ENCODE assay signal across 8 cellular contexts in genomic region chr17:81400939-81401726, GRCh38. TPM values are rescaled to one million over a fixed set of nuclear protein-coding genes. Genes with fewer than 3 reads are reported as not detected.
DNase-seq lines count a peak whose midpoint lies in the region; ATAC-seq and TF ChIP-seq lines count a peak whose summit lies in the region.

No MANE protein-coding gene starts in this region.

- H3K4me1 ChIP-seq in left ventricle myocardium inferior: peaks cover 91% of the 10 kb centered on the region
- H3K4me1 ChIP-seq in vagina: peaks cover 71% of the 10 kb centered on the region

- peaks cover 8 to 11% of the 10 kb centered on the region in 2 donors for H3K4me1 Mint-ChIP-seq in effector memory CD8-positive, alpha-beta T cell (ENCODE audit: low read depth in 2 of 2)
- H3K4me1 Mint-ChIP-seq in naive B cell: peaks cover 20 to 31% (median 23%) of the 10 kb centered on the region in 3 donors
- H3K4me1 Mint-ChIP-seq in activated CD4-positive, alpha-beta T cell treated with anti-CD3 and anti-CD28 coated beads, Interleukin-2, amount 10 ng/mL, durations not matched to agents 7 days and 5 days: peaks cover 11% of the 10 kb centered on the region

- no peak for ATAC-seq in left cardiac atrium
- ATAC-seq in effector memory CD8-positive, alpha-beta T cell (replicated peaks): no peak
- no peak for ATAC-seq in naive B cell (ENCODE audit: low read depth in 2 of 2)
- ATAC-seq in GM21529 (IDR thresholded peaks at IDR 0.05; ENCODE audit: unreplicated experiment): no peak

- H3K36me3 ChIP-seq in left ventricle myocardium inferior: no peaks in the 10 kb centered on the region
- H3K36me3 ChIP-seq in vagina: no peaks in the 10 kb centered on the region

- TF ChIP-seq CTCF in left ventricle myocardium inferior (IDR thresholded peaks at IDR 0.05; ENCODE audit: borderline replicate concordance) (no peak), vagina (IDR thresholded peaks at IDR 0.05) (no peak)

- H3K9me3 Mint-ChIP-seq in effector memory CD8-positive, alpha-beta T cell: no peaks in the 10 kb centered on the region
- H3K9me3 Mint-ChIP-seq in naive B cell: peaks cover 0 to 1% (median 0%) of the 10 kb centered on the region in 7 donors
- H3K9me3 Mint-ChIP-seq in activated CD4-positive, alpha-beta T cell treated with anti-CD3 and anti-CD28 coated beads, Interleukin-2, amount 10 ng/mL, durations not matched to agents 7 days and 5 days: no peaks in the 10 kb centered on the region

- H3K27me3 ChIP-seq in left ventricle myocardium inferior (ENCODE audit: low read depth): no peaks in the 10 kb centered on the region
- H3K27me3 ChIP-seq in vagina: no peaks in the 10 kb centered on the region

- DNase-seq in left ventricle myocardium inferior: peak; percentile 42
- DNase-seq in left cardiac atrium: no peak
- DNase-seq in effector memory CD8-positive, alpha-beta T cell: no peak
- no peak for DNase-seq in naive B cell
- DNase-seq in vagina (ENCODE audit: extremely low spot score in 2 of 2): no peak
- DNase-seq in activated CD4-positive, alpha-beta T cell treated with anti-CD3 and anti-CD28 coated beads, Interleukin-2, amount 10 ng/mL, durations not matched to agents 7 days and 5 days: no peak
- DNase-seq in CD1c-positive myeloid dendritic cell (ENCODE audit: extremely low spot score): no peak

- POLR2A ChIA-PET in activated CD4-positive, alpha-beta T cell treated with anti-CD3 and anti-CD28 coated beads, Interleukin-2, amount 10 ng/mL, durations not matched to agents 7 days and 5 days (lab: Charles Lee): interaction anchor here (0.6 kb wide), 1 partner anchor 110 kb away, joined by 3 read pairs; no protein-coding TSS in a partner anchor

- H3K4me3 Mint-ChIP-seq in effector memory CD8-positive, alpha-beta T cell: peak overlapping the region; percentile 18 to 83
- H3K4me3 Mint-ChIP-seq in naive B cell: peak overlapping the region in 7 of 8 donors; percentile 66 to 95 (median 84)
- no peak overlapping the region for H3K4me3 Mint-ChIP-seq in activated CD4-positive, alpha-beta T cell treated with anti-CD3 and anti-CD28 coated beads, Interleukin-2, amount 10 ng/mL, durations not matched to agents 7 days and 5 days

- no peak overlapping the region for H3K27ac Mint-ChIP-seq in effector memory CD8-positive, alpha-beta T cell
- H3K27ac Mint-ChIP-seq in naive B cell: peak overlapping the region in 2 of 6 donors; percentile 14 to 93
- no peak overlapping the region for H3K27ac Mint-ChIP-seq in activated CD4-positive, alpha-beta T cell treated with anti-CD3 and anti-CD28 coated beads, Interleukin-2, amount 10 ng/mL, durations not matched to agents 7 days and 5 days

- CTCF ChIA-PET in activated CD4-positive, alpha-beta T cell treated with anti-CD3 and anti-CD28 coated beads, Interleukin-2, amount 10 ng/mL, durations not matched to agents 7 days and 5 days (lab: Charles Lee): no interaction called here

- H3K27ac ChIP-seq in left ventricle myocardium inferior (replicated peaks): peak overlapping the region; percentile 100
- peak overlapping the region; percentile 95 for H3K27ac ChIP-seq in vagina

- intact Hi-C loops in left ventricle myocardium inferior (cut with micrococcal nuclease): loop anchor here (10.0 kb wide), 1 partner anchor 106 kb away; the partner anchor contains the start of gene SLC38A10
- intact Hi-C loops in left cardiac atrium (cut with DNase I): loop anchor here (5.0 kb wide), 1 partner anchor 81 kb away; no protein-coding TSS in a partner anchor
- intact Hi-C loops in vagina (cut with DNase I): no loop called here

- H3K4me3 ChIP-seq in left ventricle myocardium inferior (peak overlapping the region; percentile 96), vagina (peak overlapping the region; percentile 76 to 78)

- peaks cover 71 to 81% of the 10 kb centered on the region in 2 donors for H3K27me3 Mint-ChIP-seq in effector memory CD8-positive, alpha-beta T cell
- H3K27me3 Mint-ChIP-seq in naive B cell: peaks cover 27 to 65% (median 45%) of the 10 kb centered on the region in 3 donors
- peaks cover 67% of the 10 kb centered on the region for H3K27me3 Mint-ChIP-seq in activated CD4-positive, alpha-beta T cell treated with anti-CD3 and anti-CD28 coated beads, Interleukin-2, amount 10 ng/mL, durations not matched to agents 7 days and 5 days

- H3K9me3 ChIP-seq in left ventricle myocardium inferior (replicated peaks) (no peaks in the 10 kb centered on the region), vagina (no peaks in the 10 kb centered on the region)

- no peak for TF ChIP-seq POLR2A in vagina (IDR thresholded peaks at IDR 0.05)

- peaks cover 21% of the 10 kb centered on the region for H3K36me3 Mint-ChIP-seq in effector memory CD8-positive, alpha-beta T cell (ENCODE audit: insufficient read depth)
- H3K36me3 Mint-ChIP-seq in naive B cell: peaks cover 0 to 7% of the 10 kb centered on the region in 2 donors
- H3K36me3 Mint-ChIP-seq in activated CD4-positive, alpha-beta T cell treated with anti-CD3 and anti-CD28 coated beads, Interleukin-2, amount 10 ng/mL, durations not matched to agents 7 days and 5 days (ENCODE audit: low read depth): peaks cover 2% of the 10 kb centered on the region

RNA-seq across cellular contexts. Expression of gene BAHCC1, which starts 5.9 kb away (rescaled TPM):
- total RNA-seq in left ventricle myocardium inferior (7.3 TPM), left cardiac atrium (1 to 10 TPM; 8.3 to 9.9 TPM), vagina (9.1 TPM)
- polyA plus RNA-seq in naive B cell (ENCODE audit: low read depth in 6 of 6): under 1 TPM in 1 of 6 donors, not detected in 5; 0.07 TPM
- not detected for total RNA-seq in activated CD4-positive, alpha-beta T cell treated with anti-CD3 and anti-CD28 coated beads, Interleukin-2, amount 10 ng/mL, durations not matched to agents 7 days and 5 days
